17 cellular contexts compared by ENCODE assay signal in genomic region chr11:93704237-93704636, GRCh38. TPM values are rescaled to one million over a fixed set of nuclear protein-coding genes. Genes with fewer than 3 reads are reported as not detected.
DNase-seq lines count a peak whose midpoint lies in the region; ATAC-seq and TF ChIP-seq lines count a peak whose summit lies in the region.
"Had no signal": no experiment of that assay in that cellular context is flagged by ENCODE, and none has a peak within 500 bp of the region (broad histone marks: within the 10 kb centered on the region; RNA-seq: fewer than 3 reads in every experiment).

No MANE protein-coding gene starts in this region.

- no peak overlapping the region for H2BK5ac ChIP-seq in mesenchymal stem cell (ENCODE audit: low read depth, low read length, poor library complexity, severe bottlenecking)

- POLR2A ChIA-PET in AG04450 (lab: Yijun Ruan, JAX), result no interaction called here

- no peaks in the 10 kb centered on the region for H3K27me3 ChIP-seq in AG04450 (ENCODE audit: control insufficient read depth, insufficient read depth, low read length)
- H3K27me3 ChIP-seq in mesenchymal stem cell (ENCODE audit: control insufficient read depth in 1 of 2, insufficient read depth in 1 of 2, low read length in 2 of 2), result no peaks in the 10 kb centered on the region

- H4K8ac ChIP-seq in mesenchymal stem cell (ENCODE audit: low read length), result no peak overlapping the region

- H3K9me3 Mint-ChIP-seq in stimulated activated effector memory CD8-positive, alpha-beta T cell treated with anti-CD3 and anti-CD28 coated beads, Interleukin-12 subunit alpha, Interleukin-12 subunit beta, amount 100 ng/mL, for 72 hours, result peaks cover 10% of the 10 kb centered on the region

- peaks cover 97% of the 10 kb centered on the region for H3K36me3 Mint-ChIP-seq in stimulated activated effector memory CD8-positive, alpha-beta T cell treated with anti-CD3 and anti-CD28 coated beads, Interleukin-12 subunit alpha, Interleukin-12 subunit beta, amount 100 ng/mL, for 72 hours

- 100% methylated on average over 2 of the region's 2 CpGs for WGBS in mesenchymal stem cell

- H3K4me1 Mint-ChIP-seq in stimulated activated effector memory CD8-positive, alpha-beta T cell treated with anti-CD3 and anti-CD28 coated beads, Interleukin-12 subunit alpha, Interleukin-12 subunit beta, amount 100 ng/mL, for 72 hours, result no peaks in the 10 kb centered on the region

- H3K4ac ChIP-seq in mesenchymal stem cell (ENCODE audit: low read depth in 1 of 2, low read length in 2 of 2), result no peak overlapping the region

- no peak overlapping the region for H3K23ac ChIP-seq in mesenchymal stem cell (ENCODE audit: low read length in 2 of 2)

- no peak overlapping the region for H3K4me2 ChIP-seq in mesenchymal stem cell (ENCODE audit: low read length, poor library complexity, severe bottlenecking)

- no peak overlapping the region for H2BK120ac ChIP-seq in mesenchymal stem cell (ENCODE audit: low read depth, low read length)

- no peak overlapping the region for H2AK5ac ChIP-seq in mesenchymal stem cell (ENCODE audit: low read length, severe bottlenecking)

- peaks cover 15% of the 10 kb centered on the region for H3K79me1 ChIP-seq in mesenchymal stem cell (replicated peaks; ENCODE audit: low read length, poor library complexity, severe bottlenecking)

- CTCF ChIA-PET in AG04450 (lab: Charles Lee), result interaction anchor here (0.6 kb wide), 1 partner anchor 1250 kb away, joined by 3 read pairs; no protein-coding TSS in a partner anchor

- no peak overlapping the region for H2BK15ac ChIP-seq in mesenchymal stem cell (ENCODE audit: low read depth, poor library complexity, severe bottlenecking)

- TF ChIP-seq CTCF in AG04450 (IDR thresholded peaks at IDR 0.05; ENCODE audit: low read depth, low read length), result 0 out of 2 replicates have a peak, but pooled peaks have one; percentile 4
- TF ChIP-seq CTCF in epithelial cell of proximal tubule (conservative IDR thresholded peaks at IDR 0.05; ENCODE audit: low read depth, low read length), result peak; percentile 10
- no peak for TF ChIP-seq CTCF in GM20000 (IDR thresholded peaks at IDR 0.05; ENCODE audit: extremely low read depth, missing control alignments)

- no peak overlapping the region for H2BK12ac ChIP-seq in mesenchymal stem cell (ENCODE audit: low read length in 2 of 2)

- H3K27ac Mint-ChIP-seq in stimulated activated effector memory CD8-positive, alpha-beta T cell treated with anti-CD3 and anti-CD28 coated beads, Interleukin-12 subunit alpha, Interleukin-12 subunit beta, amount 100 ng/mL, for 72 hours, result no peak overlapping the region
- H3K27ac Mint-ChIP-seq: naive thymus-derived CD8-positive, alpha-beta T cell had no signal

- H3K4me3 ChIP-seq in AG04450 (ENCODE audit: low read depth, low read length) (no peak overlapping the region), epithelial cell of proximal tubule (ENCODE audit: low read depth, low read length) (no peak overlapping the region), mesenchymal stem cell (ENCODE audit: insufficient read depth in 1 of 2, low read depth in 1 of 2, low read length in 2 of 2) (no peak overlapping the region)
- H3K4me3 ChIP-seq: skin epidermis had no signal

- no peak overlapping the region for H3K9ac ChIP-seq in mesenchymal stem cell (ENCODE audit: low read length)
- H3K9ac ChIP-seq: parathyroid adenoma had no signal

- no peak overlapping the region for H4K91ac ChIP-seq in mesenchymal stem cell (ENCODE audit: low read length)

- H3K18ac ChIP-seq in mesenchymal stem cell (ENCODE audit: low read depth in 1 of 2, low read length in 2 of 2), result no peak overlapping the region

- peaks cover 12 to 74% of the 10 kb centered on the region in 2 experiments for H3K36me3 ChIP-seq in mesenchymal stem cell (ENCODE audit: control insufficient read depth in 1 of 2, insufficient read depth in 2 of 2, low read depth in 1 of 2, low read length in 2 of 2)

- H3K4me1 ChIP-seq in mesenchymal stem cell (ENCODE audit: control insufficient read depth, insufficient read depth, low read depth, low read length), result no peaks in the 10 kb centered on the region
- H3K4me1 ChIP-seq: parathyroid adenoma had no signal

- H3K14ac ChIP-seq in mesenchymal stem cell (ENCODE audit: low read length in 2 of 2), result no peak overlapping the region

- no peak for ATAC-seq in stimulated activated effector memory CD8-positive, alpha-beta T cell treated with anti-CD3 and anti-CD28 coated beads, Interleukin-12 subunit alpha, Interleukin-12 subunit beta, amount 100 ng/mL, for 72 hours
- ATAC-seq: activated CD4-positive, CD25-positive, alpha-beta regulatory T cell treated with anti-CD3 and anti-CD28 coated beads, Interleukin-2, amount 50 U/mL, for 24 hours; naive thymus-derived CD8-positive, alpha-beta T cell had no signal

- H3K27ac ChIP-seq in AG04450 (ENCODE audit: low read depth, low read length) (no peak overlapping the region), mesenchymal stem cell (ENCODE audit: low read length, poor library complexity, severe bottlenecking) (no peak overlapping the region)
- H3K27ac ChIP-seq: parathyroid adenoma, skin epidermis had no signal

- H3K9me3 ChIP-seq in AG04450 (ENCODE audit: control insufficient read depth, insufficient read depth, low read length) (no peaks in the 10 kb centered on the region), mesenchymal stem cell (ENCODE audit: control insufficient read depth, low read length) (peaks cover 13% of the 10 kb centered on the region)

- no peak overlapping the region for H2AFZ ChIP-seq in mesenchymal stem cell (ENCODE audit: low read depth, low read length)
- H2AFZ ChIP-seq: parathyroid adenoma had no signal

- DNase-seq in AG04450 (ENCODE audit: low read depth, low spot score), result no peak
- peak; percentile 18 for DNase-seq in ELF-1 (ENCODE audit: low read depth, low spot score)
- DNase-seq in OCI-M1 (lab: John Stamatoyannopoulos, UW), result peak; percentile 24
- DNase-seq in epithelial cell of proximal tubule (ENCODE audit: low read depth), result no peak
- DNase-seq in GM20000 (ENCODE audit: low spot score), result no peak
- no peak for DNase-seq in stimulated activated effector memory CD8-positive, alpha-beta T cell treated with anti-CD3 and anti-CD28 coated beads, Interleukin-12 subunit alpha, Interleukin-12 subunit beta, amount 100 ng/mL, for 72 hours (ENCODE audit: low spot score in 2 of 2)
- no peak for DNase-seq in mesenchymal stem cell
- DNase-seq: activated gamma-delta T cell; hippocampal formation; KBM-7; kidney; naive thymus-derived CD8-positive, alpha-beta T cell; NCI-H1105; stimulated activated CD8-positive, alpha-beta memory T cell treated with anti-CD3 and anti-CD28 coated beads, Interleukin-4, amount 100 ng/mL, for 48 hours had no signal

- no peak overlapping the region for H3K4me3 Mint-ChIP-seq in stimulated activated effector memory CD8-positive, alpha-beta T cell treated with anti-CD3 and anti-CD28 coated beads, Interleukin-12 subunit alpha, Interleukin-12 subunit beta, amount 100 ng/mL, for 72 hours
- H3K4me3 Mint-ChIP-seq: naive thymus-derived CD8-positive, alpha-beta T cell had no signal

RNA-seq across cellular contexts. Expression of gene TAF1D, which starts 37.1 kb away (rescaled TPM):
- polyA plus RNA-seq in AG04450 (2011; rRNA removed), result 106 and 151 TPM in 2 replicates
- polyA minus RNA-seq in AG04450 (2011; rRNA and poly(A)+ RNA removed), result 51.2 and 87.5 TPM in 2 replicates
- 104 and 124 TPM in 2 replicates for total RNA-seq in epithelial cell of proximal tubule
- polyA plus RNA-seq in mesenchymal stem cell (2013, experiment 1 of 2), result 117 TPM
- 120 TPM for polyA plus RNA-seq in mesenchymal stem cell (2013, experiment 2 of 2)

RNA-seq across cellular contexts. Expression of gene C11orf54, which starts 37.2 kb away (rescaled TPM):
- 21.2 and 28.0 TPM in 2 replicates for polyA plus RNA-seq in AG04450 (2011; rRNA removed)
- 5.6 and 8.9 TPM in 2 replicates for polyA minus RNA-seq in AG04450 (2011; rRNA and poly(A)+ RNA removed)
- total RNA-seq in epithelial cell of proximal tubule, result 9.7 and 24.6 TPM in 2 replicates
- 8.9 TPM for polyA plus RNA-seq in mesenchymal stem cell (2013, experiment 1 of 2)
- 9.0 TPM for polyA plus RNA-seq in mesenchymal stem cell (2013, experiment 2 of 2)

RNA-seq across cellular contexts. Expression of gene CEP295, which starts 42.8 kb away (rescaled TPM):
- 7.6 and 14.2 TPM in 2 replicates for polyA plus RNA-seq in AG04450 (2011; rRNA removed)
- polyA minus RNA-seq in AG04450 (2011; rRNA and poly(A)+ RNA removed), result 13.6 and 26.6 TPM in 2 replicates
- total RNA-seq in epithelial cell of proximal tubule, result 16.9 and 20.4 TPM in 2 replicates
- 7.3 TPM for polyA plus RNA-seq in mesenchymal stem cell (2013, experiment 1 of 2)
- 8.5 TPM for polyA plus RNA-seq in mesenchymal stem cell (2013, experiment 2 of 2)

Comparison
In these comparisons a context has a peak if more than half of its experiments do, and no peak if none do; other contexts are left out.
1. DNase-seq: peak in ELF-1 (single experiment) and OCI-M1 (single experiment); none in AG04450 (single experiment), epithelial cell of proximal tubule (single experiment), GM20000 (single experiment), stimulated activated effector memory CD8-positive, alpha-beta T cell treated with anti-CD3 and anti-CD28 coated beads, Interleukin-12 subunit alpha, Interleukin-12 subunit beta, amount 100 ng/mL, for 72 hours (0 of 2) and mesenchymal stem cell (single experiment).